7 cellular contexts compared by ENCODE assay signal in genomic region chr19:48806518-48806817, GRCh38. TPM values are rescaled to one million over a fixed set of nuclear protein-coding genes. Genes with fewer than 3 reads are reported as not detected.
DNase-seq lines count a peak whose midpoint lies in the region; ATAC-seq lines count a peak whose summit lies in the region.
"Had no signal": no experiment of that assay in that cellular context is flagged by ENCODE, and none has a peak within 500 bp of the region (broad histone marks: within the 10 kb centered on the region; RNA-seq: fewer than 3 reads in every experiment).

No MANE protein-coding gene starts in this region.

- ATAC-seq in GM21717 (IDR thresholded peaks at IDR 0.05; ENCODE audit: unreplicated experiment) (no peak), HG03565 (IDR thresholded peaks at IDR 0.05; ENCODE audit: unreplicated experiment) (no peak)

- no peak overlapping the region for H3K27ac Mint-ChIP-seq in activated naive CD4-positive, alpha-beta T cell treated with anti-CD3 and anti-CD28 coated beads for 36 hours

- H3K36me3 Mint-ChIP-seq in activated naive CD4-positive, alpha-beta T cell treated with anti-CD3 and anti-CD28 coated beads for 36 hours (ENCODE audit: low read depth): peaks cover 5% of the 10 kb centered on the region

- peaks cover 21% of the 10 kb centered on the region for H3K4me1 Mint-ChIP-seq in activated naive CD4-positive, alpha-beta T cell treated with anti-CD3 and anti-CD28 coated beads for 36 hours (ENCODE audit: low read depth)

- DNase-seq in NCI-H510A treated with DMSO at 0.1 percent for 48 hours (lab: John Stamatoyannopoulos, UW) (peak; percentile 14), NCI-H510A (lab: John Stamatoyannopoulos, UW) (no peak), occipital lobe (lab: John Stamatoyannopoulos, UW) (peak; percentile 64)
- DNase-seq in activated naive CD4-positive, alpha-beta T cell treated with anti-CD3 and anti-CD28 coated beads for 36 hours: peak; percentile 63

- H3K9me3 Mint-ChIP-seq in activated naive CD4-positive, alpha-beta T cell treated with anti-CD3 and anti-CD28 coated beads for 36 hours: no peaks in the 10 kb centered on the region

- CTCF ChIA-PET in activated naive CD4-positive, alpha-beta T cell treated with anti-CD3 and anti-CD28 coated beads for 36 hours (lab: Charles Lee): interaction anchor here (0.7 to 2.2 kb wide), 3 partner anchors 11 to 93 kb away, joined by 3 to 10 read pairs (median 7); no protein-coding TSS in a partner anchor

- no peaks in the 10 kb centered on the region for H3K27me3 Mint-ChIP-seq in activated naive CD4-positive, alpha-beta T cell treated with anti-CD3 and anti-CD28 coated beads for 36 hours (ENCODE audit: low read depth)

- intact Hi-C loops in activated naive CD4-positive, alpha-beta T cell treated with anti-CD3 and anti-CD28 coated beads for 36 hours (cut with micrococcal nuclease): no loop called here

- H3K4me3 Mint-ChIP-seq in activated naive CD4-positive, alpha-beta T cell treated with anti-CD3 and anti-CD28 coated beads for 36 hours: no peak overlapping the region

RNA-seq across cellular contexts. Expression of gene BCAT2, which starts 4.4 kb away (rescaled TPM):
- 10 to 100 TPM; 66.4 to 66.8 TPM for total RNA-seq in activated naive CD4-positive, alpha-beta T cell treated with anti-CD3 and anti-CD28 coated beads for 36 hours
- 12.5 TPM for total RNA-seq in occipital lobe

RNA-seq across cellular contexts. Expression of gene HSD17B14, which starts 29.8 kb away (rescaled TPM):
- under 1 TPM in 1 of 2 experiments, not detected in 1; 0.50 TPM for total RNA-seq in activated naive CD4-positive, alpha-beta T cell treated with anti-CD3 and anti-CD28 coated beads for 36 hours
- total RNA-seq in occipital lobe: 2.5 TPM

RNA-seq across cellular contexts. Expression of gene FGF21, which starts 51.1 kb away (rescaled TPM):
- not detected for total RNA-seq in activated naive CD4-positive, alpha-beta T cell treated with anti-CD3 and anti-CD28 coated beads for 36 hours
- not detected for total RNA-seq in occipital lobe
- total RNA-seq: heart left ventricle had no signal

RNA-seq across cellular contexts. Expression of gene FUT1, which starts 54.0 kb away (rescaled TPM):
- under 1 TPM; 0.07 to 0.12 TPM for total RNA-seq in activated naive CD4-positive, alpha-beta T cell treated with anti-CD3 and anti-CD28 coated beads for 36 hours
- 0.47 TPM for total RNA-seq in occipital lobe

RNA-seq across cellular contexts. Expression of gene IZUMO1, which starts 59.8 kb away (rescaled TPM):
- not detected for total RNA-seq in activated naive CD4-positive, alpha-beta T cell treated with anti-CD3 and anti-CD28 coated beads for 36 hours
- total RNA-seq in occipital lobe: 0.16 TPM
